26 cellular contexts compared by ENCODE assay signal in the genomic region with DNA sequence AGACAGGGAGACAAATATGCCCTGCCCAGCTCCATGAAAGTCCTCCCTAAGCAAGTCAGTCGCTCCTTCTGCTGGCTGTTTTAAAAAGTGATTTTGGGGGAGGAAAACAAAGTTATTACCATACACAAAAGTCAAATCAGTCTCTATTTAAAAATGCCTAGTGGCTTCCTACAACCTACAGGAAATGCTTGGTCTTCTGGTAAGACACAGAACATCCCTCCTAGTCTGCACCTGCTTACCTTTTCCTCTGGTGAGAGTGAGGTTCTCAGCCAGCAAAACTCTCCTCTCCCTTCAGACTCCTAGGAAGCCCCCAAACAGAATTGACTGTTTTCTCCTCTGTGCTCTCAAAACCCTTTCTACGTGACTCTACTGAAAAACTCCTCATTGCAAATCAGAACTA. TPM values are rescaled to one million over a fixed set of nuclear protein-coding genes. Genes with fewer than 3 reads are reported as not detected.
"Had no signal": no experiment of that assay in that cellular context is flagged by ENCODE, and none has a peak within 500 bp of the region (broad histone marks: within the 10 kb centered on the region; RNA-seq: fewer than 3 reads in every experiment).

No MANE protein-coding gene starts in this region.

- ATAC-seq: left colon; lower lobe of right lung; naive thymus-derived CD8-positive, alpha-beta T cell; psoas muscle; right cardiac atrium; stimulated activated effector memory CD8-positive, alpha-beta T cell treated with anti-CD3 and anti-CD28 coated beads, Interleukin-12 subunit alpha, Interleukin-12 subunit beta, amount 100 ng/mL, for 72 hours had no signal

- H3K27ac Mint-ChIP-seq: immature natural killer cell; nephron progenitor cell; stimulated activated effector memory CD8-positive, alpha-beta T cell treated with anti-CD3 and anti-CD28 coated beads, Interleukin-12 subunit alpha, Interleukin-12 subunit beta, amount 100 ng/mL, for 72 hours had no signal

- H3K4me1 Mint-ChIP-seq: nephron progenitor cell; stimulated activated effector memory CD8-positive, alpha-beta T cell treated with anti-CD3 and anti-CD28 coated beads, Interleukin-12 subunit alpha, Interleukin-12 subunit beta, amount 100 ng/mL, for 72 hours had no signal

- H3K27me3 ChIP-seq: dorsolateral prefrontal cortex, ovary, sigmoid colon, stomach, thyroid gland, vagina had no signal

- DNase-seq: dorsolateral prefrontal cortex; effector CD4-positive, alpha-beta T cell; hypothalamus; immature natural killer cell; islet precursor cell; kidney glomerular epithelial cell; left colon; left ventricle myocardium inferior; lower lobe of right lung; naive thymus-derived CD8-positive, alpha-beta T cell; nephron progenitor cell; nucleus accumbens; ovary; posterior cingulate gyrus; psoas muscle; right cardiac atrium; sigmoid colon; stimulated activated CD4-positive, alpha-beta T cell treated with anti-CD3 and anti-CD28 coated beads, Interleukin-2, amount 100 ng/mL, for 24 hours; stimulated activated CD4-positive, alpha-beta T cell treated with anti-CD3 and anti-CD28 coated beads, Interleukin-4, amount 100 ng/mL, for 24 hours; stimulated activated naive CD4-positive, alpha-beta T cell treated with Interleukin-2 at 50 U/mL for 16 hours; stomach; thyroid gland; trophoblast cell had no signal

- H3K4me3 Mint-ChIP-seq: immature natural killer cell; naive thymus-derived CD8-positive, alpha-beta T cell; nephron progenitor cell; stimulated activated effector memory CD8-positive, alpha-beta T cell treated with anti-CD3 and anti-CD28 coated beads, Interleukin-12 subunit alpha, Interleukin-12 subunit beta, amount 100 ng/mL, for 72 hours had no signal

- H3K27ac ChIP-seq: dorsolateral prefrontal cortex, left ventricle myocardium inferior, lower lobe of right lung, ovary, psoas muscle, sigmoid colon, stomach, thyroid gland, vagina had no signal

- H3K27me3 Mint-ChIP-seq: naive thymus-derived CD8-positive, alpha-beta T cell had no signal

- H3K36me3 ChIP-seq: ovary had no signal

- H3K9me3 ChIP-seq: thyroid gland had no signal

- H3K4me3 ChIP-seq: dorsolateral prefrontal cortex, left ventricle myocardium inferior, lower lobe of right lung, ovary, psoas muscle, sigmoid colon, stomach, thyroid gland, vagina had no signal

- H3K36me3 Mint-ChIP-seq: stimulated activated effector memory CD8-positive, alpha-beta T cell treated with anti-CD3 and anti-CD28 coated beads, Interleukin-12 subunit alpha, Interleukin-12 subunit beta, amount 100 ng/mL, for 72 hours had no signal

- H3K4me1 ChIP-seq: left ventricle myocardium inferior, psoas muscle, sigmoid colon, vagina had no signal

RNA-seq across cellular contexts. Expression of a gene that starts 25.4 kb away (rescaled TPM):
- total RNA-seq: myocyte had no signal
